ENCODE assay signal across 8 cellular contexts in genomic region chr20:53829706-53830521, GRCh38.
A peak's percentile ranks its signal among the peaks of the same experiment; 100 is the strongest.
DNase-seq lines count a peak whose midpoint lies in the region; ATAC-seq and TF ChIP-seq lines count a peak whose summit lies in the region.

No MANE protein-coding gene starts in this region.

- DNase-seq in A172 (ENCODE audit: low spot score) (peak; percentile 52), LoVo (ENCODE audit: low spot score) (peak; percentile 46), astrocyte of the spinal cord (ENCODE audit: low read depth, low spot score) (peak; percentile 52), lung (ENCODE audit: low spot score) (no peak), uterus (no peak), GM10248 (ENCODE audit: extremely low spot score) (no peak)
- DNase-seq in stimulated activated CD4-positive, alpha-beta T cell treated with anti-CD3 and anti-CD28 coated beads, Interleukin-2, amount 100 ng/mL, for 24 hours: no peak

- intact Hi-C loops in uterus (cut with DNase I; ENCODE audit: low total_unique reads): no loop called here

- WGBS in lung, 2 donors: 7 to 12% methylated on average over 5 of the region's 5 CpGs

- POLR2A ChIA-PET in GM10248 (lab: Yijun Ruan, JAX): no interaction called here

- H3K9me3 ChIP-seq in lung (ENCODE audit: control insufficient read depth in 2 of 2, insufficient read depth in 1 of 2, low read length in 1 of 2) (no peaks in the 10 kb centered on the region), uterus (no peaks in the 10 kb centered on the region)

- ATAC-seq in lung (ENCODE audit: insufficient read depth, low FRiP score): no peak

- CTCF ChIA-PET in GM10248 (lab: Yijun Ruan, JAX): interaction anchor here (0.9 to 2.9 kb wide), 7 partner anchors 10 to 251 kb away, joined by 3 to 8 read pairs (median 4); no protein-coding TSS in a partner anchor

- H3K36me3 ChIP-seq in lung (ENCODE audit: control insufficient read depth in 2 of 2, insufficient read depth in 2 of 2, low read length in 2 of 2): no peaks in the 10 kb centered on the region
- no peaks in the 10 kb centered on the region for H3K36me3 ChIP-seq in uterus

- peak; percentile 17 for TF ChIP-seq POLR2A in GM15510 (IDR thresholded peaks at IDR 0.05; ENCODE audit: borderline replicate concordance, extremely low read depth, insufficient read length)
- no peak for TF ChIP-seq POLR2A in uterus (IDR thresholded peaks at IDR 0.05)

- in situ Hi-C loops in astrocyte of the spinal cord (cut with HindIII; ENCODE audit: low sequenced_read_pairs): no loop called here

- TF ChIP-seq CTCF in astrocyte of the spinal cord (IDR thresholded peaks at IDR 0.05; ENCODE audit: low read depth, low read length) (no peak), lung (IDR thresholded peaks at IDR 0.05; ENCODE audit: control extremely low read depth, extremely low read depth) (no peak), uterus (IDR thresholded peaks at IDR 0.05) (no peak), GM10248 (IDR thresholded peaks at IDR 0.05; ENCODE audit: control extremely low read depth, extremely low read depth, low read depth, missing control alignments) (no peak)

- peaks cover 0 to 1% of the 10 kb centered on the region in 2 donors for H3K4me1 ChIP-seq in lung (ENCODE audit: control insufficient read depth in 2 of 2, insufficient read depth in 2 of 2, low read length in 2 of 2)
- H3K4me1 ChIP-seq in uterus: peaks cover 0 to 14% of the 10 kb centered on the region in 2 donors

- peak overlapping the region; percentile 6 for H3K4me3 ChIP-seq in astrocyte of the spinal cord (ENCODE audit: low read depth, low read length)
- H3K4me3 ChIP-seq in lung: no peak overlapping the region
- peak overlapping the region in 1 of 2 donors; percentile 22 for H3K4me3 ChIP-seq in uterus

- H3K27me3 ChIP-seq in lung (ENCODE audit: control insufficient read depth, insufficient read depth): no peaks in the 10 kb centered on the region
- no peaks in the 10 kb centered on the region for H3K27me3 ChIP-seq in uterus

- H3K27ac ChIP-seq in lung (ENCODE audit: low read depth in 1 of 2, low read length in 1 of 2): peak overlapping the region; percentile 84 to 91
- peak overlapping the region; percentile 86 to 97 for H3K27ac ChIP-seq in uterus

Comparison
In these comparisons a context has a peak if more than half of its experiments do, and no peak if none do; other contexts are left out.
1. DNase-seq: peak in A172 (single experiment), LoVo (single experiment) and astrocyte of the spinal cord (single experiment); none in lung (single experiment), uterus (0 of 2), stimulated activated CD4-positive, alpha-beta T cell treated with anti-CD3 and anti-CD28 coated beads, Interleukin-2, amount 100 ng/mL, for 24 hours (0 of 2) and GM10248 (single experiment).